In genomic region chr21:25176637-25177412, GRCh38 we compare ENCODE assay signal across 9 cellular contexts.
DNase-seq lines count a peak whose midpoint lies in the region; ATAC-seq and TF ChIP-seq lines count a peak whose summit lies in the region.
"Had no signal": no experiment of that assay in that cellular context is flagged by ENCODE, and none has a peak within 500 bp of the region (broad histone marks: within the 10 kb centered on the region; RNA-seq: fewer than 3 reads in every experiment).

No MANE protein-coding gene starts in this region.

- H3K27ac ChIP-seq in stomach: no peak overlapping the region

- no peak for TF ChIP-seq POLR2A in stomach (IDR thresholded peaks at IDR 0.05)

- H3K4me1 ChIP-seq in stomach: no peaks in the 10 kb centered on the region

- H3K9me3 ChIP-seq in stomach: no peaks in the 10 kb centered on the region

- H3K27me3 ChIP-seq in stomach: no peaks in the 10 kb centered on the region

- ATAC-seq in GM18909 (IDR thresholded peaks at IDR 0.05; ENCODE audit: poor library complexity, unreplicated experiment) (peak; percentile 92), HG02610 (IDR thresholded peaks at IDR 0.05; ENCODE audit: unreplicated experiment) (peak; percentile 92), HG03571 (IDR thresholded peaks at IDR 0.05; ENCODE audit: unreplicated experiment) (peak; percentile 85)

- peak; percentile 12 for DNase-seq in iris pigment epithelial cell (ENCODE audit: low read depth)
- DNase-seq in NCI-H146 treated with DMSO at 0.1 percent for 48 hours (lab: John Stamatoyannopoulos, UW; ENCODE audit: unreplicated experiment): no peak
- no peak for DNase-seq in stomach
- no peak for DNase-seq in T1000 (lab: John Stamatoyannopoulos, UW)
- no peak for DNase-seq in NCI-H526 treated with DMSO at 0.1 percent for 48 hours (lab: John Stamatoyannopoulos, UW)
- DNase-seq: NCI-H1105 had no signal

- H3K36me3 ChIP-seq in stomach: no peaks in the 10 kb centered on the region

- no peak for TF ChIP-seq CTCF in stomach (IDR thresholded peaks at IDR 0.05)

- TF ChIP-seq EP300 in stomach (IDR thresholded peaks at IDR 0.05): no peak

- H3K4me3 ChIP-seq in stomach: no peak overlapping the region

- intact Hi-C loops in stomach (cut with DNase I; ENCODE audit: low total_unique reads): no loop called here

- 77 to 85% (median 83%) methylated on average over 5 of the region's 5 CpGs for WGBS in stomach, 5 donors
